In genomic region chr3:24490151-24490550, GRCh38 we compare ENCODE assay signal across 1 cellular context.
A peak's percentile ranks its signal among the peaks of the same experiment; 100 is the strongest.
TF ChIP-seq lines count a peak whose summit lies in the region.

No MANE protein-coding gene starts in this region.

TF ChIP-seq in HepG2, 621 proteins besides CTCF, POLR2A, EP300 and RAD21 (continued from another document and continues in another):
- TF ChIP-seq ZNF407 (CRISPR knock-in tag; IDR thresholded peaks at IDR 0.05; ENCODE audit: not compliant biosample characterization) = no peak
- TF ChIP-seq ZNF264 (CRISPR knock-in tag; IDR thresholded peaks at IDR 0.05) = no peak
- no peak for TF ChIP-seq KDM1A (CRISPR knock-in tag; IDR thresholded peaks at IDR 0.05)
- TF ChIP-seq KAT7 (CRISPR knock-in tag; IDR thresholded peaks at IDR 0.05; ENCODE audit: borderline replicate concordance) = no peak
- no peak for TF ChIP-seq ZBTB39 (CRISPR knock-in tag; IDR thresholded peaks at IDR 0.05)
- TF ChIP-seq ZSCAN29 (CRISPR knock-in tag; conservative IDR thresholded peaks at IDR 0.05) = no peak
- TF ChIP-seq FOXA1 (IDR thresholded peaks at IDR 0.05) = no peak
- TF ChIP-seq FOXA1 (CRISPR knock-in tag; IDR thresholded peaks at IDR 0.05) = no peak
- no peak for TF ChIP-seq GMEB1 (CRISPR knock-in tag; IDR thresholded peaks at IDR 0.05; ENCODE audit: borderline replicate concordance)
- TF ChIP-seq PITX1 (CRISPR knock-in tag; IDR thresholded peaks at IDR 0.05) = no peak
- TF ChIP-seq IRF1 (CRISPR knock-in tag; IDR thresholded peaks at IDR 0.05; ENCODE audit: low read depth) = no peak
- no peak for TF ChIP-seq ZNF761 (CRISPR knock-in tag; conservative IDR thresholded peaks at IDR 0.05)
- no peak for TF ChIP-seq ZNF460 (CRISPR knock-in tag; IDR thresholded peaks at IDR 0.05; ENCODE audit: borderline replicate concordance)
- TF ChIP-seq ZNF790 (CRISPR knock-in tag; IDR thresholded peaks at IDR 0.05; ENCODE audit: borderline replicate concordance) = no peak
- TF ChIP-seq TSC22D2 (CRISPR knock-in tag; IDR thresholded peaks at IDR 0.05; ENCODE audit: borderline replicate concordance) = no peak
- TF ChIP-seq RBFOX2 (IDR thresholded peaks at IDR 0.05; ENCODE audit: low read depth, low read length) = 0 out of 2 replicates have a peak, but pooled peaks have one; percentile 18
- TF ChIP-seq HHEX (CRISPR knock-in tag; IDR thresholded peaks at IDR 0.05) = no peak
- TF ChIP-seq SMAD9 (CRISPR knock-in tag; IDR thresholded peaks at IDR 0.05) = no peak
- TF ChIP-seq RFXAP (CRISPR knock-in tag; IDR thresholded peaks at IDR 0.05; ENCODE audit: borderline replicate concordance) = no peak
- TF ChIP-seq SIX1 (CRISPR knock-in tag; IDR thresholded peaks at IDR 0.05; ENCODE audit: borderline replicate concordance) = peak; percentile 58
- no peak for TF ChIP-seq KLF13 (CRISPR knock-in tag; IDR thresholded peaks at IDR 0.05)
- TF ChIP-seq ZNF615 (CRISPR knock-in tag; IDR thresholded peaks at IDR 0.05; ENCODE audit: borderline replicate concordance) = no peak
- TF ChIP-seq ZNF124 (CRISPR knock-in tag; IDR thresholded peaks at IDR 0.05) = no peak
- no peak for TF ChIP-seq SRSF1 (optimal IDR thresholded peaks at IDR 0.05; ENCODE audit: low read depth, low read length)
- no peak for TF ChIP-seq HINFP (CRISPR knock-in tag; IDR thresholded peaks at IDR 0.05; ENCODE audit: low read depth)
- no peak for TF ChIP-seq EEA1 (CRISPR knock-in tag; IDR thresholded peaks at IDR 0.05; ENCODE audit: borderline replicate concordance)
- TF ChIP-seq ZSCAN20 (CRISPR knock-in tag; IDR thresholded peaks at IDR 0.05; ENCODE audit: borderline replicate concordance) = no peak
- no peak for TF ChIP-seq CREB1 (IDR thresholded peaks at IDR 0.05)
- peak; percentile 57; the same call in 1 of the 2 replicates for TF ChIP-seq CREB1 (CRISPR knock-in tag; IDR thresholded peaks at IDR 0.05)
- 0 out of 2 replicates have a peak, but pooled peaks have one; percentile 17 for TF ChIP-seq PATZ1 (CRISPR knock-in tag; IDR thresholded peaks at IDR 0.05)
- TF ChIP-seq ZNF792 (CRISPR knock-in tag; IDR thresholded peaks at IDR 0.05) = 0 out of 2 replicates have a peak, but pooled peaks have one; percentile 32
- TF ChIP-seq PCBP2 (optimal IDR thresholded peaks at IDR 0.05; ENCODE audit: low read depth, low read length, poor library complexity, severe bottlenecking) = no peak
- no peak for TF ChIP-seq ZNF343 (CRISPR knock-in tag; IDR thresholded peaks at IDR 0.05)
- TF ChIP-seq ZSCAN22 (CRISPR knock-in tag; IDR thresholded peaks at IDR 0.05) = no peak
- TF ChIP-seq RFXANK (CRISPR knock-in tag; IDR thresholded peaks at IDR 0.05) = no peak
- TF ChIP-seq SYNCRIP (IDR thresholded peaks at IDR 0.05; ENCODE audit: insufficient read depth, low read depth, low read length) = no peak
- TF ChIP-seq ZBTB42 (CRISPR knock-in tag; IDR thresholded peaks at IDR 0.05) = no peak
- peak; percentile 98 for TF ChIP-seq CEBPB (IDR thresholded peaks at IDR 0.05; ENCODE audit: borderline replicate concordance, low read depth, low read length)
- 0 out of 2 replicates have a peak, but pooled peaks have one; percentile 15 for TF ChIP-seq ELF3 (CRISPR knock-in tag; IDR thresholded peaks at IDR 0.05)
- TF ChIP-seq ZFP91 (CRISPR knock-in tag; IDR thresholded peaks at IDR 0.05; ENCODE audit: borderline replicate concordance) = no peak
- TF ChIP-seq MTERF4 (CRISPR knock-in tag; IDR thresholded peaks at IDR 0.05) = no peak
- TF ChIP-seq E2F2 (CRISPR knock-in tag; IDR thresholded peaks at IDR 0.05; ENCODE audit: borderline replicate concordance) = no peak
- TF ChIP-seq ZNF788 (CRISPR knock-in tag; IDR thresholded peaks at IDR 0.05; ENCODE audit: borderline replicate concordance) = no peak
- TF ChIP-seq NFE2L2 (IDR thresholded peaks at IDR 0.05; ENCODE audit: low read length) = no peak
- TF ChIP-seq FOXK1 (CRISPR knock-in tag; IDR thresholded peaks at IDR 0.05; ENCODE audit: borderline replicate concordance, low read depth) = peak; percentile 37; the same call in 1 of the 2 replicates
- TF ChIP-seq HNRNPK (IDR thresholded peaks at IDR 0.05; ENCODE audit: low read depth, low read length, poor library complexity, severe bottlenecking) = no peak
